ENCODE assay signal across 2 cellular contexts in the genomic region with DNA sequence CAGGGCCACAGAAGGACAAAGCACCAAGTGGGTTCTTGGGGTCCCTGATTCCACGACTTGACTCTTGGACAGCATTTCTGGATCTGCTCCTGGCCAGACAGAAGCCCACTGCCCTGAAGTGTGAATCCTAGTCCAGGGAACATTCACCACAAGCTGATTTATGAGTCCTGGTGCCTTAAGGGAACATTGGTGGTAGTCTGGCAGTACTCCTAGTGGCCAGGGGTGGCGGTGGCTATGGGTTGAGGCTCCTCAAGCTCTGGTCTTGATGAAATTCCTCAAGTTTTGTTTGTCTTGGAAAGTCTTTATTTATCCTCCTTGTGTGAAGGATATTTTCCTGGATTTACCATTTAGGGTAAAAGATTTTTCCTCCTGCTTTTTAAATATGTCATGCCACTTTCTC.
TF ChIP-seq lines count a peak whose summit lies in the region.

No MANE protein-coding gene starts in this region.

TF ChIP-seq in HCT116, 20 proteins besides CTCF, POLR2A, EP300 and RAD21 (continued from another document):
- no peak for TF ChIP-seq SRF (IDR thresholded peaks at IDR 0.05; ENCODE audit: low read depth)
- TF ChIP-seq EZH2 (IDR thresholded peaks at IDR 0.05): no peak
- TF ChIP-seq, protein P1, sequence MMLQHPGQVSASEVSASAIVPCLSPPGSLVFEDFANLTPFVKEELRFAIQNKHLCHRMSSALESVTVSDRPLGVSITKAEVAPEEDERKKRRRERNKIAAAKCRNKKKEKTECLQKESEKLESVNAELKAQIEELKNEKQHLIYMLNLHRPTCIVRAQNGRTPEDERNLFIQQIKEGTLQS (IDR thresholded peaks at IDR 0.05): no peak
- no peak for TF ChIP-seq JUND (IDR thresholded peaks at IDR 0.05)
- TF ChIP-seq EGR1 (IDR thresholded peaks at IDR 0.05; ENCODE audit: low read depth): no peak
- TF ChIP-seq, protein P2, sequence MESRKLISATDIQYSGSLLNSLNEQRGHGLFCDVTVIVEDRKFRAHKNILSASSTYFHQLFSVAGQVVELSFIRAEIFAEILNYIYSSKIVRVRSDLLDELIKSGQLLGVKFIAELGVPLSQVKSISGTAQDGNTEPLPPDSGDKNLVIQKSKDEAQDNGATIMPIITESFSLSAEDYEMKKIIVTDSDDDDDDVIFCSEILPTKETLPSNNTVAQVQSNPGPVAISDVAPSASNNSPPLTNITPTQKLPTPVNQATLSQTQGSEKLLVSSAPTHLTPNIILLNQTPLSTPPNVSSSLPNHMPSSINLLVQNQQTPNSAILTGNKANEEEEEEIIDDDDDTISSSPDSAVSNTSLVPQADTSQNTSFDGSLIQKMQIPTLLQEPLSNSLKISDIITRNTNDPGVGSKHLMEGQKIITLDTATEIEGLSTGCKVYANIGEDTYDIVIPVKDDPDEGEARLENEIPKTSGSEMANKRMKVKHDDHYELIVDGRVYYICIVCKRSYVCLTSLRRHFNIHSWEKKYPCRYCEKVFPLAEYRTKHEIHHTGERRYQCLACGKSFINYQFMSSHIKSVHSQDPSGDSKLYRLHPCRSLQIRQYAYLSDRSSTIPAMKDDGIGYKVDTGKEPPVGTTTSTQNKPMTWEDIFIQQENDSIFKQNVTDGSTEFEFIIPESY (IDR thresholded peaks at IDR 0.05; ENCODE audit: extremely low read depth, insufficient replicate concordance, low read length): no peak
- no peak for TF ChIP-seq ZFX (IDR thresholded peaks at IDR 0.05)
- TF ChIP-seq, protein P3, sequence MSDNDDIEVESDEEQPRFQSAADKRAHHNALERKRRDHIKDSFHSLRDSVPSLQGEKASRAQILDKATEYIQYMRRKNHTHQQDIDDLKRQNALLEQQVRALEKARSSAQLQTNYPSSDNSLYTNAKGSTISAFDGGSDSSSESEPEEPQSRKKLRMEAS (IDR thresholded peaks at IDR 0.05): no peak
- TF ChIP-seq YY1 (IDR thresholded peaks at IDR 0.05; ENCODE audit: extremely low read depth, insufficient replicate concordance, low read depth, low read length): no peak
- no peak for TF ChIP-seq SIN3A (IDR thresholded peaks at IDR 0.05; ENCODE audit: low read depth)
- no peak for TF ChIP-seq SP1 (IDR thresholded peaks at IDR 0.05; ENCODE audit: low read depth)

TF ChIP-seq in WTC11, 78 proteins besides CTCF, POLR2A, EP300 and RAD21 (continued from another document):
- TF ChIP-seq, protein P4, sequence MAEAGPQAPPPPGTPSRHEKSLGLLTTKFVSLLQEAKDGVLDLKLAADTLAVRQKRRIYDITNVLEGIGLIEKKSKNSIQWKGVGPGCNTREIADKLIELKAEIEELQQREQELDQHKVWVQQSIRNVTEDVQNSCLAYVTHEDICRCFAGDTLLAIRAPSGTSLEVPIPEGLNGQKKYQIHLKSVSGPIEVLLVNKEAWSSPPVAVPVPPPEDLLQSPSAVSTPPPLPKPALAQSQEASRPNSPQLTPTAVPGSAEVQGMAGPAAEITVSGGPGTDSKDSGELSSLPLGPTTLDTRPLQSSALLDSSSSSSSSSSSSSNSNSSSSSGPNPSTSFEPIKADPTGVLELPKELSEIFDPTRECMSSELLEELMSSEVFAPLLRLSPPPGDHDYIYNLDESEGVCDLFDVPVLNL (CRISPR knock-in tag; IDR thresholded peaks at IDR 0.05; ENCODE audit: borderline replicate concordance, low read depth): no peak
- no peak for TF ChIP-seq ELF4 (CRISPR knock-in tag; IDR thresholded peaks at IDR 0.05; ENCODE audit: low read depth)
- TF ChIP-seq, protein P5, sequence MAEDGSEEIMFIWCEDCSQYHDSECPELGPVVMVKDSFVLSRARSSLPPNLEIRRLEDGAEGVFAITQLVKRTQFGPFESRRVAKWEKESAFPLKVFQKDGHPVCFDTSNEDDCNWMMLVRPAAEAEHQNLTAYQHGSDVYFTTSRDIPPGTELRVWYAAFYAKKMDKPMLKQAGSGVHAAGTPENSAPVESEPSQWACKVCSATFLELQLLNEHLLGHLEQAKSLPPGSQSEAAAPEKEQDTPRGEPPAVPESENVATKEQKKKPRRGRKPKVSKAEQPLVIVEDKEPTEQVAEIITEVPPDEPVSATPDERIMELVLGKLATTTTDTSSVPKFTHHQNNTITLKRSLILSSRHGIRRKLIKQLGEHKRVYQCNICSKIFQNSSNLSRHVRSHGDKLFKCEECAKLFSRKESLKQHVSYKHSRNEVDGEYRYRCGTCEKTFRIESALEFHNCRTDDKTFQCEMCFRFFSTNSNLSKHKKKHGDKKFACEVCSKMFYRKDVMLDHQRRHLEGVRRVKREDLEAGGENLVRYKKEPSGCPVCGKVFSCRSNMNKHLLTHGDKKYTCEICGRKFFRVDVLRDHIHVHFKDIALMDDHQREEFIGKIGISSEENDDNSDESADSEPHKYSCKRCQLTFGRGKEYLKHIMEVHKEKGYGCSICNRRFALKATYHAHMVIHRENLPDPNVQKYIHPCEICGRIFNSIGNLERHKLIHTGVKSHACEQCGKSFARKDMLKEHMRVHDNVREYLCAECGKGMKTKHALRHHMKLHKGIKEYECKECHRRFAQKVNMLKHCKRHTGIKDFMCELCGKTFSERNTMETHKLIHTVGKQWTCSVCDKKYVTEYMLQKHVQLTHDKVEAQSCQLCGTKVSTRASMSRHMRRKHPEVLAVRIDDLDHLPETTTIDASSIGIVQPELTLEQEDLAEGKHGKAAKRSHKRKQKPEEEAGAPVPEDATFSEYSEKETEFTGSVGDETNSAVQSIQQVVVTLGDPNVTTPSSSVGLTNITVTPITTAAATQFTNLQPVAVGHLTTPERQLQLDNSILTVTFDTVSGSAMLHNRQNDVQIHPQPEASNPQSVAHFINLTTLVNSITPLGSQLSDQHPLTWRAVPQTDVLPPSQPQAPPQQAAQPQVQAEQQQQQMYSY (CRISPR knock-in tag; IDR thresholded peaks at IDR 0.05): no peak
- TF ChIP-seq, protein P6, sequence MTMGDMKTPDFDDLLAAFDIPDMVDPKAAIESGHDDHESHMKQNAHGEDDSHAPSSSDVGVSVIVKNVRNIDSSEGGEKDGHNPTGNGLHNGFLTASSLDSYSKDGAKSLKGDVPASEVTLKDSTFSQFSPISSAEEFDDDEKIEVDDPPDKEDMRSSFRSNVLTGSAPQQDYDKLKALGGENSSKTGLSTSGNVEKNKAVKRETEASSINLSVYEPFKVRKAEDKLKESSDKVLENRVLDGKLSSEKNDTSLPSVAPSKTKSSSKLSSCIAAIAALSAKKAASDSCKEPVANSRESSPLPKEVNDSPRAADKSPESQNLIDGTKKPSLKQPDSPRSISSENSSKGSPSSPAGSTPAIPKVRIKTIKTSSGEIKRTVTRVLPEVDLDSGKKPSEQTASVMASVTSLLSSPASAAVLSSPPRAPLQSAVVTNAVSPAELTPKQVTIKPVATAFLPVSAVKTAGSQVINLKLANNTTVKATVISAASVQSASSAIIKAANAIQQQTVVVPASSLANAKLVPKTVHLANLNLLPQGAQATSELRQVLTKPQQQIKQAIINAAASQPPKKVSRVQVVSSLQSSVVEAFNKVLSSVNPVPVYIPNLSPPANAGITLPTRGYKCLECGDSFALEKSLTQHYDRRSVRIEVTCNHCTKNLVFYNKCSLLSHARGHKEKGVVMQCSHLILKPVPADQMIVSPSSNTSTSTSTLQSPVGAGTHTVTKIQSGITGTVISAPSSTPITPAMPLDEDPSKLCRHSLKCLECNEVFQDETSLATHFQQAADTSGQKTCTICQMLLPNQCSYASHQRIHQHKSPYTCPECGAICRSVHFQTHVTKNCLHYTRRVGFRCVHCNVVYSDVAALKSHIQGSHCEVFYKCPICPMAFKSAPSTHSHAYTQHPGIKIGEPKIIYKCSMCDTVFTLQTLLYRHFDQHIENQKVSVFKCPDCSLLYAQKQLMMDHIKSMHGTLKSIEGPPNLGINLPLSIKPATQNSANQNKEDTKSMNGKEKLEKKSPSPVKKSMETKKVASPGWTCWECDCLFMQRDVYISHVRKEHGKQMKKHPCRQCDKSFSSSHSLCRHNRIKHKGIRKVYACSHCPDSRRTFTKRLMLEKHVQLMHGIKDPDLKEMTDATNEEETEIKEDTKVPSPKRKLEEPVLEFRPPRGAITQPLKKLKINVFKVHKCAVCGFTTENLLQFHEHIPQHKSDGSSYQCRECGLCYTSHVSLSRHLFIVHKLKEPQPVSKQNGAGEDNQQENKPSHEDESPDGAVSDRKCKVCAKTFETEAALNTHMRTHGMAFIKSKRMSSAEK (CRISPR knock-in tag; IDR thresholded peaks at IDR 0.05; ENCODE audit: borderline replicate concordance): no peak
- no peak for TF ChIP-seq HMGA2 (CRISPR knock-in tag; IDR thresholded peaks at IDR 0.05)
- no peak for TF ChIP-seq ZNF121 (CRISPR knock-in tag; IDR thresholded peaks at IDR 0.05)
- no peak for TF ChIP-seq EMX1 (CRISPR knock-in tag; IDR thresholded peaks at IDR 0.05)
- TF ChIP-seq, protein P7, sequence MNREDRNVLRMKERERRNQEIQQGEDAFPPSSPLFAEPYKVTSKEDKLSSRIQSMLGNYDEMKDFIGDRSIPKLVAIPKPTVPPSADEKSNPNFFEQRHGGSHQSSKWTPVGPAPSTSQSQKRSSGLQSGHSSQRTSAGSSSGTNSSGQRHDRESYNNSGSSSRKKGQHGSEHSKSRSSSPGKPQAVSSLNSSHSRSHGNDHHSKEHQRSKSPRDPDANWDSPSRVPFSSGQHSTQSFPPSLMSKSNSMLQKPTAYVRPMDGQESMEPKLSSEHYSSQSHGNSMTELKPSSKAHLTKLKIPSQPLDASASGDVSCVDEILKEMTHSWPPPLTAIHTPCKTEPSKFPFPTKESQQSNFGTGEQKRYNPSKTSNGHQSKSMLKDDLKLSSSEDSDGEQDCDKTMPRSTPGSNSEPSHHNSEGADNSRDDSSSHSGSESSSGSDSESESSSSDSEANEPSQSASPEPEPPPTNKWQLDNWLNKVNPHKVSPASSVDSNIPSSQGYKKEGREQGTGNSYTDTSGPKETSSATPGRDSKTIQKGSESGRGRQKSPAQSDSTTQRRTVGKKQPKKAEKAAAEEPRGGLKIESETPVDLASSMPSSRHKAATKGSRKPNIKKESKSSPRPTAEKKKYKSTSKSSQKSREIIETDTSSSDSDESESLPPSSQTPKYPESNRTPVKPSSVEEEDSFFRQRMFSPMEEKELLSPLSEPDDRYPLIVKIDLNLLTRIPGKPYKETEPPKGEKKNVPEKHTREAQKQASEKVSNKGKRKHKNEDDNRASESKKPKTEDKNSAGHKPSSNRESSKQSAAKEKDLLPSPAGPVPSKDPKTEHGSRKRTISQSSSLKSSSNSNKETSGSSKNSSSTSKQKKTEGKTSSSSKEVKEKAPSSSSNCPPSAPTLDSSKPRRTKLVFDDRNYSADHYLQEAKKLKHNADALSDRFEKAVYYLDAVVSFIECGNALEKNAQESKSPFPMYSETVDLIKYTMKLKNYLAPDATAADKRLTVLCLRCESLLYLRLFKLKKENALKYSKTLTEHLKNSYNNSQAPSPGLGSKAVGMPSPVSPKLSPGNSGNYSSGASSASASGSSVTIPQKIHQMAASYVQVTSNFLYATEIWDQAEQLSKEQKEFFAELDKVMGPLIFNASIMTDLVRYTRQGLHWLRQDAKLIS (CRISPR knock-in tag; IDR thresholded peaks at IDR 0.05; ENCODE audit: borderline replicate concordance): no peak
- TF ChIP-seq NFATC4 (CRISPR knock-in tag; IDR thresholded peaks at IDR 0.05): no peak
- TF ChIP-seq, protein P8, sequence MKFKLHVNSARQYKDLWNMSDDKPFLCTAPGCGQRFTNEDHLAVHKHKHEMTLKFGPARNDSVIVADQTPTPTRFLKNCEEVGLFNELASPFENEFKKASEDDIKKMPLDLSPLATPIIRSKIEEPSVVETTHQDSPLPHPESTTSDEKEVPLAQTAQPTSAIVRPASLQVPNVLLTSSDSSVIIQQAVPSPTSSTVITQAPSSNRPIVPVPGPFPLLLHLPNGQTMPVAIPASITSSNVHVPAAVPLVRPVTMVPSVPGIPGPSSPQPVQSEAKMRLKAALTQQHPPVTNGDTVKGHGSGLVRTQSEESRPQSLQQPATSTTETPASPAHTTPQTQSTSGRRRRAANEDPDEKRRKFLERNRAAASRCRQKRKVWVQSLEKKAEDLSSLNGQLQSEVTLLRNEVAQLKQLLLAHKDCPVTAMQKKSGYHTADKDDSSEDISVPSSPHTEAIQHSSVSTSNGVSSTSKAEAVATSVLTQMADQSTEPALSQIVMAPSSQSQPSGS (CRISPR knock-in tag; IDR thresholded peaks at IDR 0.05; ENCODE audit: borderline replicate concordance, low read depth): no peak
- TF ChIP-seq, protein P9, sequence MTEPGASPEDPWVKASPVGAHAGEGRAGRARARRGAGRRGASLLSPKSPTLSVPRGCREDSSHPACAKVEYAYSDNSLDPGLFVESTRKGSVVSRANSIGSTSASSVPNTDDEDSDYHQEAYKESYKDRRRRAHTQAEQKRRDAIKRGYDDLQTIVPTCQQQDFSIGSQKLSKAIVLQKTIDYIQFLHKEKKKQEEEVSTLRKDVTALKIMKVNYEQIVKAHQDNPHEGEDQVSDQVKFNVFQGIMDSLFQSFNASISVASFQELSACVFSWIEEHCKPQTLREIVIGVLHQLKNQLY (CRISPR knock-in tag; IDR thresholded peaks at IDR 0.05): no peak
- TF ChIP-seq TP53 (CRISPR knock-in tag; IDR thresholded peaks at IDR 0.05): no peak
- no peak for TF ChIP-seq RELA (CRISPR knock-in tag; IDR thresholded peaks at IDR 0.05; ENCODE audit: borderline replicate concordance)
- TF ChIP-seq, protein P10, sequence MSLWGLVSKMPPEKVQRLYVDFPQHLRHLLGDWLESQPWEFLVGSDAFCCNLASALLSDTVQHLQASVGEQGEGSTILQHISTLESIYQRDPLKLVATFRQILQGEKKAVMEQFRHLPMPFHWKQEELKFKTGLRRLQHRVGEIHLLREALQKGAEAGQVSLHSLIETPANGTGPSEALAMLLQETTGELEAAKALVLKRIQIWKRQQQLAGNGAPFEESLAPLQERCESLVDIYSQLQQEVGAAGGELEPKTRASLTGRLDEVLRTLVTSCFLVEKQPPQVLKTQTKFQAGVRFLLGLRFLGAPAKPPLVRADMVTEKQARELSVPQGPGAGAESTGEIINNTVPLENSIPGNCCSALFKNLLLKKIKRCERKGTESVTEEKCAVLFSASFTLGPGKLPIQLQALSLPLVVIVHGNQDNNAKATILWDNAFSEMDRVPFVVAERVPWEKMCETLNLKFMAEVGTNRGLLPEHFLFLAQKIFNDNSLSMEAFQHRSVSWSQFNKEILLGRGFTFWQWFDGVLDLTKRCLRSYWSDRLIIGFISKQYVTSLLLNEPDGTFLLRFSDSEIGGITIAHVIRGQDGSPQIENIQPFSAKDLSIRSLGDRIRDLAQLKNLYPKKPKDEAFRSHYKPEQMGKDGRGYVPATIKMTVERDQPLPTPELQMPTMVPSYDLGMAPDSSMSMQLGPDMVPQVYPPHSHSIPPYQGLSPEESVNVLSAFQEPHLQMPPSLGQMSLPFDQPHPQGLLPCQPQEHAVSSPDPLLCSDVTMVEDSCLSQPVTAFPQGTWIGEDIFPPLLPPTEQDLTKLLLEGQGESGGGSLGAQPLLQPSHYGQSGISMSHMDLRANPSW (CRISPR knock-in tag; conservative IDR thresholded peaks at IDR 0.05; ENCODE audit: low read depth): no peak
- no peak for TF ChIP-seq SP1 (CRISPR knock-in tag; conservative IDR thresholded peaks at IDR 0.05)
- no peak for TF ChIP-seq NR1H2 (CRISPR knock-in tag; IDR thresholded peaks at IDR 0.05)
- TF ChIP-seq CREB1 (CRISPR knock-in tag; IDR thresholded peaks at IDR 0.05): no peak
- TF ChIP-seq GABPB1 (CRISPR knock-in tag; IDR thresholded peaks at IDR 0.05): no peak
- no peak for TF ChIP-seq ZNF138 (CRISPR knock-in tag; conservative IDR thresholded peaks at IDR 0.05)
